Comparison of ENCODE assay signal across 28 cellular contexts in the genomic region with DNA sequence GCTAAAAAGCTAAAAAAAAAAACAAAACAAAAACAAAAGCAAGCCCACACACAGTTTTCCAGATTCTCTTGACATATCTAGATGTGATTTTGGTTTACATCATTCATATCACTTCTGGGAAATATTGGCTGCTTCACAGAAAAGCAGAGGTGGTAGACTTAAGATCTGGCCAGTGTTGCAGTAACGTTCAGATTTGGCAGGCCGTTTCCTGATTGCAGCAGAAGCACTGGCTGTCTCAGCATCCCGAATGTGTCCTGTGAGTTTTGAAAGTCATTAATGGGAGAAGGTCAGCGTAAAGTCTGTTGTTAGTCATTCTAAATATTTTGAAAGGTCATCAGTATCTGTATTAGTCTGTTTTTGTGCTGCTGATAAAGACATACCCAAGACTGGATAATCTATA.
A peak's percentile ranks its signal among the peaks of the same experiment; 100 is the strongest.
DNase-seq lines count a peak whose midpoint lies in the region; ATAC-seq, FAIRE-seq and TF ChIP-seq lines count a peak whose summit lies in the region.
"Had no signal": no experiment of that assay in that cellular context is flagged by ENCODE, and none has a peak within 500 bp of the region (broad histone marks: within the 10 kb centered on the region; RNA-seq: fewer than 3 reads in every experiment).

No MANE protein-coding gene starts in this region.

- H3K79me2 ChIP-seq in keratinocyte (ENCODE audit: control insufficient read depth, insufficient read depth, low read length), result no peaks in the 10 kb centered on the region
- H3K79me2 ChIP-seq: parathyroid adenoma had no signal

- H3K4me3 Mint-ChIP-seq in naive thymus-derived CD8-positive, alpha-beta T cell, result no peak overlapping the region
- H3K4me3 Mint-ChIP-seq: activated naive CD8-positive, alpha-beta T cell treated with anti-CD3 and anti-CD28 coated beads for 36 hours; brain; CD4-positive, alpha-beta memory T cell; mesothelial cell of epicardium; nephron; T-helper 1 cell treated with Interleukin-12 subunit alpha and Interleukin-12 subunit beta and Interleukin-4 antibody, amounts not matched to agents 30 μg/mL and 1 μg/mL, for 36 hours had no signal

- TF ChIP-seq EP300 in sigmoid colon (IDR thresholded peaks at IDR 0.05), result no peak

- H3K4me3 ChIP-seq in AG04450 (ENCODE audit: low read depth, low read length) (no peak overlapping the region), choroid plexus epithelial cell (ENCODE audit: low read depth, low read length) (no peak overlapping the region), keratinocyte (ENCODE audit: control insufficient read depth in 2 of 3, extremely low read depth in 1 of 3, insufficient read depth in 2 of 3, low read depth in 1 of 3, low read length in 3 of 3) (no peak overlapping the region), sigmoid colon (no peak overlapping the region)
- H3K4me3 ChIP-seq: coronary artery, gastroesophageal sphincter, GM12878, SJCRH30 had no signal

- H3K27me3 Mint-ChIP-seq in naive thymus-derived CD8-positive, alpha-beta T cell, result no peaks in the 10 kb centered on the region
- H3K27me3 Mint-ChIP-seq: activated naive CD8-positive, alpha-beta T cell treated with anti-CD3 and anti-CD28 coated beads for 36 hours; CD4-positive, alpha-beta memory T cell had no signal

- H3K4me2 ChIP-seq in keratinocyte (ENCODE audit: control insufficient read depth, extremely low read depth, insufficient read depth, low read depth, low read length), result peak overlapping the region; percentile 46

- CTCF ChIA-PET in AG04450 (lab: Charles Lee), result interaction anchor here (0.6 kb wide), 1 partner anchor 10 kb away, joined by 3 read pairs; no protein-coding TSS in a partner anchor

- 71 to 76% methylated on average over 4 of the region's 4 CpGs for WGBS in sigmoid colon, 2 donors

- DNase-seq in AG04450 (ENCODE audit: low read depth, low spot score) (no peak), M059J (ENCODE audit: low read depth) (peak; percentile 51), choroid plexus epithelial cell (ENCODE audit: low read depth) (peak; percentile 73), keratinocyte (ENCODE audit: low read depth, low spot score) (no peak), sigmoid colon (no peak), Kasumi-1 (lab: John Stamatoyannopoulos, UW) (no peak)
- DNase-seq in naive thymus-derived CD8-positive, alpha-beta T cell, result no peak
- DNase-seq: activated CD4-positive, alpha-beta T cell treated with anti-CD3 and anti-CD28 coated beads, Interleukin-2, amount 50 U/mL, for 1 hour; activated CD8-positive, alpha-beta memory T cell treated with anti-CD3 and anti-CD28 coated beads, Interleukin-2, amount 50 U/mL, for 4 hours; activated naive CD8-positive, alpha-beta T cell treated with anti-CD3 and anti-CD28 coated beads for 36 hours; CD4-positive, alpha-beta memory T cell; DMS153; NCI-H748 treated with DMSO at 0.1 percent for 48 hours; SJCRH30; stimulated activated CD4-positive, alpha-beta T cell treated with anti-CD3 and anti-CD28 coated beads, Interleukin-2, amount 100 ng/mL, for 24 hours; stimulated activated naive CD4-positive, alpha-beta T cell treated with Interleukin-2 at 50 U/mL for 16 hours had no signal

- H3K9me3 ChIP-seq in AG04450 (ENCODE audit: control insufficient read depth, insufficient read depth, low read length) (no peaks in the 10 kb centered on the region), keratinocyte (ENCODE audit: control insufficient read depth, low read depth, low read length) (no peaks in the 10 kb centered on the region), sigmoid colon (no peaks in the 10 kb centered on the region)
- H3K9me3 ChIP-seq: gastroesophageal sphincter, SJCRH30 had no signal

- POLR2A ChIA-PET in AG04450 (lab: Yijun Ruan, JAX), result no interaction called here
- POLR2A ChIA-PET in naive thymus-derived CD8-positive, alpha-beta T cell (lab: Charles Lee), result no interaction called here

- no peaks in the 10 kb centered on the region for H3K36me3 ChIP-seq in keratinocyte (ENCODE audit: control insufficient read depth in 2 of 2, extremely low read depth in 1 of 2, insufficient read depth in 2 of 2, low read length in 2 of 2)
- H3K36me3 ChIP-seq in sigmoid colon, result no peaks in the 10 kb centered on the region
- H3K36me3 ChIP-seq: gastroesophageal sphincter, SJCRH30 had no signal

- peak overlapping the region; percentile 65 for H2AFZ ChIP-seq in keratinocyte (ENCODE audit: control insufficient read depth, low read length)
- H2AFZ ChIP-seq: parathyroid adenoma had no signal

- dilution Hi-C loops in keratinocyte (cut with MboI; ENCODE audit: extremely low pct_ligation_motif_present, low sequenced_read_pairs), result no loop called here

- peaks cover 0 to 22% (median 4%) of the 10 kb centered on the region in 9 donors for H3K9me3 Mint-ChIP-seq in naive thymus-derived CD8-positive, alpha-beta T cell
- H3K9me3 Mint-ChIP-seq: brain, nephron had no signal

- peak overlapping the region; percentile 41 for H3K27ac ChIP-seq in AG04450 (ENCODE audit: low read depth, low read length)
- H3K27ac ChIP-seq in keratinocyte (ENCODE audit: control insufficient read depth, insufficient read depth, low read length), result peak overlapping the region; percentile 57
- H3K27ac ChIP-seq in sigmoid colon, result no peak overlapping the region
- H3K27ac ChIP-seq: coronary artery, gastroesophageal sphincter, parathyroid adenoma, SJCRH30, VCaP had no signal

- no peaks in the 10 kb centered on the region for H3K9me1 ChIP-seq in keratinocyte (ENCODE audit: control insufficient read depth, extremely low read depth, insufficient read depth, low read length)

- FAIRE-seq in keratinocyte (lab: Jason Lieb, UNC), result peak; percentile 17
- FAIRE-seq: GM12878, H54 had no signal

- no peak overlapping the region for H3K27ac Mint-ChIP-seq in naive thymus-derived CD8-positive, alpha-beta T cell
- H3K27ac Mint-ChIP-seq: activated naive CD8-positive, alpha-beta T cell treated with anti-CD3 and anti-CD28 coated beads for 36 hours; activated T-helper 2 cell treated with anti-CD3 and anti-CD28 coated beads, Interferon-gamma antibody, Interleukin-2, Interleukin-4, amounts not matched to agents 10 μg/mL and 5 μg/mL and 100 μg/mL, durations not matched to agents 14 hours and 24 hours and 36 hours; CD4-positive, alpha-beta memory T cell; nephron; T-helper 1 cell treated with Interleukin-12 subunit alpha and Interleukin-12 subunit beta and Interleukin-4 antibody, amounts not matched to agents 30 μg/mL and 1 μg/mL, for 36 hours had no signal

- H3K4me1 Mint-ChIP-seq in naive thymus-derived CD8-positive, alpha-beta T cell, result no peaks in the 10 kb centered on the region
- H3K4me1 Mint-ChIP-seq: activated naive CD8-positive, alpha-beta T cell treated with anti-CD3 and anti-CD28 coated beads for 36 hours; brain; CD4-positive, alpha-beta memory T cell; nephron had no signal

- no peak overlapping the region for H3K9ac ChIP-seq in keratinocyte (ENCODE audit: control insufficient read depth, extremely low read depth, insufficient read depth, low read length)
- H3K9ac ChIP-seq: parathyroid adenoma had no signal

- H3K27me3 ChIP-seq in AG04450 (ENCODE audit: control insufficient read depth, insufficient read depth, low read length) (no peaks in the 10 kb centered on the region), keratinocyte (ENCODE audit: control insufficient read depth, extremely low read depth, insufficient read depth, low read length) (no peaks in the 10 kb centered on the region), sigmoid colon (no peaks in the 10 kb centered on the region)
- H3K27me3 ChIP-seq: gastroesophageal sphincter, SJCRH30 had no signal

- no peak for TF ChIP-seq POLR2A in sigmoid colon (IDR thresholded peaks at IDR 0.05)

- no peaks in the 10 kb centered on the region for H4K20me1 ChIP-seq in keratinocyte (ENCODE audit: control insufficient read depth, extremely low read depth, insufficient read depth, low read length)

- H3K36me3 Mint-ChIP-seq in naive thymus-derived CD8-positive, alpha-beta T cell, result no peaks in the 10 kb centered on the region
- H3K36me3 Mint-ChIP-seq: activated naive CD8-positive, alpha-beta T cell treated with anti-CD3 and anti-CD28 coated beads for 36 hours; brain; CD4-positive, alpha-beta memory T cell; mesothelial cell of epicardium had no signal

- TF ChIP-seq CTCF in AG04450 (IDR thresholded peaks at IDR 0.05; ENCODE audit: low read depth, low read length) (no peak), choroid plexus epithelial cell (conservative IDR thresholded peaks at IDR 0.05; ENCODE audit: low read depth, low read length) (no peak), keratinocyte (optimal IDR thresholded peaks at IDR 0.05 in 1 of 3, IDR thresholded peaks at IDR 0.05 in 1 of 3, conservative IDR thresholded peaks at IDR 0.05 in 1 of 3; ENCODE audit: extremely low read depth in 1 of 3, insufficient read depth in 2 of 3, low read length in 3 of 3) (no peak), sigmoid colon (IDR thresholded peaks at IDR 0.05) (no peak)

- intact Hi-C loops in sigmoid colon (cut with DNase I), result no loop called here

- ATAC-seq in esophagus mucosa, result no peak
- ATAC-seq in naive thymus-derived CD8-positive, alpha-beta T cell, result no peak
- ATAC-seq: gastroesophageal sphincter, GM12878 had no signal

- peaks cover 27% of the 10 kb centered on the region for H3K4me1 ChIP-seq in keratinocyte (ENCODE audit: control insufficient read depth, extremely low read depth, insufficient read depth, low read length)
- no peaks in the 10 kb centered on the region for H3K4me1 ChIP-seq in sigmoid colon
- H3K4me1 ChIP-seq: gastroesophageal sphincter, parathyroid adenoma had no signal

Comparison
In these comparisons a context has a peak if more than half of its experiments do, and no peak if none do; other contexts are left out.
1. DNase-seq: peak in M059J (single experiment) and choroid plexus epithelial cell (single experiment); none in AG04450 (single experiment), keratinocyte (single experiment), sigmoid colon (single experiment), Kasumi-1 (0 of 2) and naive thymus-derived CD8-positive, alpha-beta T cell (0 of 10).
2. H3K27ac ChIP-seq: peak in AG04450 (single experiment) and keratinocyte (single experiment); none in sigmoid colon (0 of 4).